ENCODE assay signal across 17 cellular contexts in genomic region chr10:95562326-95562725, GRCh38. TPM values are rescaled to one million over a fixed set of nuclear protein-coding genes. Genes with fewer than 3 reads are reported as not detected.
DNase-seq lines count a peak whose midpoint lies in the region; ATAC-seq and TF ChIP-seq lines count a peak whose summit lies in the region.
"Had no signal": no experiment of that assay in that cellular context is flagged by ENCODE, and none has a peak within 500 bp of the region (broad histone marks: within the 10 kb centered on the region; RNA-seq: fewer than 3 reads in every experiment).

No MANE protein-coding gene starts in this region.

- ATAC-seq in activated T-cell treated with anti-CD3 and anti-CD28 coated beads, Interleukin-2, amount 50 U/mL, for 4 hours = no peak
- no peak for ATAC-seq in foreskin keratinocyte
- ATAC-seq: T-helper 17 cell had no signal

- peaks cover 11% of the 10 kb centered on the region for H3K27me3 Mint-ChIP-seq in activated T-cell treated with anti-CD3 and anti-CD28 coated beads, Interleukin-2, amount 50 U/mL, for 4 hours (ENCODE audit: low read depth)
- H3K27me3 Mint-ChIP-seq in mesothelial cell of epicardium (ENCODE audit: low read depth) = peaks cover 21% of the 10 kb centered on the region

- WGBS in stomach, 5 donors = 64 to 71% (median 70%) methylated on average over 5 of the region's 5 CpGs

- peak overlapping the region; percentile 80 for H3K4me3 Mint-ChIP-seq in activated T-cell treated with anti-CD3 and anti-CD28 coated beads, Interleukin-2, amount 50 U/mL, for 4 hours
- H3K4me3 Mint-ChIP-seq in mesothelial cell of epicardium = peak overlapping the region; percentile 69

- no peaks in the 10 kb centered on the region for H3K36me3 ChIP-seq in WERI-Rb-1
- H3K36me3 ChIP-seq in stomach = no peaks in the 10 kb centered on the region
- H3K36me3 ChIP-seq: upper lobe of left lung had no signal

- H3K9me3 Mint-ChIP-seq in activated T-cell treated with anti-CD3 and anti-CD28 coated beads, Interleukin-2, amount 50 U/mL, for 4 hours = no peaks in the 10 kb centered on the region
- no peaks in the 10 kb centered on the region for H3K9me3 Mint-ChIP-seq in mesothelial cell of epicardium

- DNase-seq in activated T-cell treated with anti-CD3 and anti-CD28 coated beads, Interleukin-2, amount 50 U/mL, for 4 hours = no peak
- DNase-seq in activated T-cell treated with anti-CD3 and anti-CD28 coated beads, Interleukin-2, amount 50 U/mL, for 1 hour = no peak
- peak; percentile 31 for DNase-seq in WERI-Rb-1
- no peak for DNase-seq in mesothelial cell of epicardium (ENCODE audit: low spot score in 2 of 2, unreplicated experiment in 2 of 2)
- DNase-seq in stomach = no peak
- no peak for DNase-seq in putamen (ENCODE audit: low spot score)
- DNase-seq in activated effector memory CD4-positive, alpha-beta T cell treated with anti-CD3 and anti-CD28 coated beads, Interleukin-2, amount 50 U/mL, for 16 hours = no peak
- no peak for DNase-seq in foreskin keratinocyte
- DNase-seq: activated CD4-positive, CD25-positive, alpha-beta regulatory T cell treated with anti-CD3 and anti-CD28 coated beads, Interleukin-2, amount 50 U/mL, for 72 hours; activated gamma-delta T cell treated with Interleukin-2 at 50 U/mL for 16 hours; effector memory CD4-positive, alpha-beta T cell; kidney glomerular epithelial cell; NCI-H187; NCI-H446; SHP77 treated with DMSO at 0.1 percent for 48 hours; T-helper 17 cell; upper lobe of left lung had no signal

- H3K27ac Mint-ChIP-seq in mesothelial cell of epicardium = no peak overlapping the region
- H3K27ac Mint-ChIP-seq: T-helper 17 cell had no signal

- H3K4me3 ChIP-seq in WERI-Rb-1 (ENCODE audit: low read depth, low read length) (no peak overlapping the region), stomach (no peak overlapping the region)

- TF ChIP-seq POLR2A in stomach (IDR thresholded peaks at IDR 0.05) = no peak

- intact Hi-C loops in stomach (cut with DNase I; ENCODE audit: low total_unique reads) = no loop called here

- H3K4me1 ChIP-seq in stomach = peaks cover 0 to 38% (median 31%) of the 10 kb centered on the region in 4 donors
- H3K4me1 ChIP-seq in foreskin keratinocyte = no peaks in the 10 kb centered on the region

- H3K27me3 ChIP-seq in WERI-Rb-1 (ENCODE audit: insufficient read depth, low read depth, severe bottlenecking) (peaks cover 3% of the 10 kb centered on the region), stomach (no peaks in the 10 kb centered on the region), foreskin keratinocyte (peaks cover 30% of the 10 kb centered on the region)
- H3K27me3 ChIP-seq: upper lobe of left lung had no signal

- no peaks in the 10 kb centered on the region for H3K9me3 ChIP-seq in WERI-Rb-1 (ENCODE audit: severe bottlenecking)
- H3K9me3 ChIP-seq in stomach = no peaks in the 10 kb centered on the region
- H3K9me3 ChIP-seq: upper lobe of left lung had no signal

- TF ChIP-seq CTCF in WERI-Rb-1 (IDR thresholded peaks at IDR 0.05; ENCODE audit: low read depth, low read length) (no peak), mesothelial cell of epicardium (IDR thresholded peaks at IDR 0.05; ENCODE audit: unreplicated experiment) (no peak), stomach (IDR thresholded peaks at IDR 0.05) (no peak), foreskin keratinocyte (conservative IDR thresholded peaks at IDR 0.05) (no peak)

- no peak for TF ChIP-seq EP300 in stomach (IDR thresholded peaks at IDR 0.05)

- no peaks in the 10 kb centered on the region for H3K36me3 Mint-ChIP-seq in activated T-cell treated with anti-CD3 and anti-CD28 coated beads, Interleukin-2, amount 50 U/mL, for 4 hours (ENCODE audit: insufficient read depth)
- no peaks in the 10 kb centered on the region for H3K36me3 Mint-ChIP-seq in mesothelial cell of epicardium

- H3K4me1 Mint-ChIP-seq in activated T-cell treated with anti-CD3 and anti-CD28 coated beads, Interleukin-2, amount 50 U/mL, for 4 hours (ENCODE audit: low read depth) = peaks cover 11% of the 10 kb centered on the region
- H3K4me1 Mint-ChIP-seq in mesothelial cell of epicardium = peaks cover 40% of the 10 kb centered on the region

- H3K27ac ChIP-seq in WERI-Rb-1 (peak overlapping the region; percentile 57), stomach (peak overlapping the region in 3 of 5 donors; percentile 90 to 95 (median 93)), foreskin keratinocyte (no peak overlapping the region)

RNA-seq across cellular contexts. Expression of gene SORBS1, which starts 1.2 kb away (rescaled TPM):
- under 1 TPM; 0.32 to 0.46 (median 0.38) TPM for total RNA-seq in activated T-cell treated with anti-CD3 and anti-CD28 coated beads, Interleukin-2, amount 50 U/mL, for 4 hours
- total RNA-seq in mesothelial cell of epicardium (21.5 to 25.1 TPM (median 24.9 TPM) in 3 replicates), stomach (100 to 1,000 TPM in 4 of 5 donors, 10 to 100 TPM in 1; 44.9 to 713 (median 440) TPM), foreskin keratinocyte (0.71 and 0.74 TPM in 2 replicates)
- polyA plus RNA-seq in stomach (10 to 100 TPM; 34.4 to 94.8 (median 42.0) TPM), foreskin keratinocyte (0.17 and 0.22 TPM in 2 replicates)

Comparison
In these comparisons a context has a peak if more than half of its experiments do, and no peak if none do; other contexts are left out.
1. RNA of gene SORBS1, which starts 1.2 kb away (total RNA-seq): 44.9 to 713 TPM in stomach and 21.5 to 25.1 TPM in mesothelial cell of epicardium; 0.71 to 0.74 TPM in foreskin keratinocyte and 0.32 to 0.46 TPM in activated T-cell treated with anti-CD3 and anti-CD28 coated beads, Interleukin-2, amount 50 U/mL, for 4 hours; every median in the first group is over 10 times any median in the second.